1 cellular context compared by ENCODE assay signal in the genomic region with DNA sequence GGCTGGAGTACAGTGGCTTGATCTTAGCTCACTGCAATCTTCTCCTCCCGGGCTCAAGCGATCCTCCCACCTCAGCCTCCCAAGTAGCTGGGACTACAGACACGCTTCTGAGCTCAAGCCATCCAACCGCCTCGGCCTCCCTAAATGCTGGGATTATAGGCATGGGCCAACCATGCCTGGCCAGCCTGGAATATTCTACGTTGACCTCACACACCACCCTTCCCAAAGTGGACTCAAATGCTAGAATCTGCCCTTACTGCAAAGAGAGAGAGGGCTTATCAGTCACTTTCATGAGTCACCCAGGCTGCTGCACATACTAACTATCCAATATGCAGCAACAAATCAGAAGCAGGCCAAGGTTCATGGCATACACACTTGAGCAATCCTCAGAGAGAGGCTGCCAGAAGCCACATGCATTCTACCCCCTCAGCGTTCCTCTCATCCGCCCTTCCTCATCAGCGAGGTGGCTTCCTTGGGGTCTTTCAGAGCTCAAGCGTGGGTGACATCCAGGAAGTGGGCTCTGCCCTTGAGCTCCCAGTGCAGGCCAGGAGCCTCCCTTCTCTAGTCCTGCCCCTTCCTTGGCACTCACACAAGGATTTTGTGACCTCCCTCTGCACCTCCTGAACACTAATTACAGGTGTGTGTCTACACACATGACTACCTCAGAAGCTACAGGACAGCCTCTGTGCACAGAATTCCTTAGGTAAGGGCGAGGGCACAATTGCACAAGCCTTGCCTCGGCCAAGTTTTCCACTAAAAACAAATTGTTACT.
TF ChIP-seq lines count a peak whose summit lies in the region.

No MANE protein-coding gene starts in this region.

TF ChIP-seq in HepG2, 621 proteins besides CTCF, POLR2A, EP300 and RAD21 (continued from another document and continues in another):
- TF ChIP-seq, protein P1, sequence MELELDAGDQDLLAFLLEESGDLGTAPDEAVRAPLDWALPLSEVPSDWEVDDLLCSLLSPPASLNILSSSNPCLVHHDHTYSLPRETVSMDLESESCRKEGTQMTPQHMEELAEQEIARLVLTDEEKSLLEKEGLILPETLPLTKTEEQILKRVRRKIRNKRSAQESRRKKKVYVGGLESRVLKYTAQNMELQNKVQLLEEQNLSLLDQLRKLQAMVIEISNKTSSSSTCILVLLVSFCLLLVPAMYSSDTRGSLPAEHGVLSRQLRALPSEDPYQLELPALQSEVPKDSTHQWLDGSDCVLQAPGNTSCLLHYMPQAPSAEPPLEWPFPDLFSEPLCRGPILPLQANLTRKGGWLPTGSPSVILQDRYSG (CRISPR knock-in tag; IDR thresholded peaks at IDR 0.05) = no peak
- TF ChIP-seq POLR2AphosphoS5 (IDR thresholded peaks at IDR 0.05; ENCODE audit: low read depth, low read length) = no peak
- no peak for TF ChIP-seq NRL (CRISPR knock-in tag; IDR thresholded peaks at IDR 0.05; ENCODE audit: borderline replicate concordance)
- TF ChIP-seq NFIB (CRISPR knock-in tag; IDR thresholded peaks at IDR 0.05; ENCODE audit: borderline replicate concordance) = no peak
- TF ChIP-seq NR2F1 (CRISPR knock-in tag; IDR thresholded peaks at IDR 0.05) = peak; percentile 51 to 63; a peak in 3 of 4 replicates
- TF ChIP-seq SRSF1 (optimal IDR thresholded peaks at IDR 0.05; ENCODE audit: low read depth, low read length) = no peak
- no peak for TF ChIP-seq ZNF24 (IDR thresholded peaks at IDR 0.05)
- no peak for TF ChIP-seq SP5 (CRISPR knock-in tag; IDR thresholded peaks at IDR 0.05; ENCODE audit: borderline replicate concordance, low read depth)
- TF ChIP-seq, protein P2, sequence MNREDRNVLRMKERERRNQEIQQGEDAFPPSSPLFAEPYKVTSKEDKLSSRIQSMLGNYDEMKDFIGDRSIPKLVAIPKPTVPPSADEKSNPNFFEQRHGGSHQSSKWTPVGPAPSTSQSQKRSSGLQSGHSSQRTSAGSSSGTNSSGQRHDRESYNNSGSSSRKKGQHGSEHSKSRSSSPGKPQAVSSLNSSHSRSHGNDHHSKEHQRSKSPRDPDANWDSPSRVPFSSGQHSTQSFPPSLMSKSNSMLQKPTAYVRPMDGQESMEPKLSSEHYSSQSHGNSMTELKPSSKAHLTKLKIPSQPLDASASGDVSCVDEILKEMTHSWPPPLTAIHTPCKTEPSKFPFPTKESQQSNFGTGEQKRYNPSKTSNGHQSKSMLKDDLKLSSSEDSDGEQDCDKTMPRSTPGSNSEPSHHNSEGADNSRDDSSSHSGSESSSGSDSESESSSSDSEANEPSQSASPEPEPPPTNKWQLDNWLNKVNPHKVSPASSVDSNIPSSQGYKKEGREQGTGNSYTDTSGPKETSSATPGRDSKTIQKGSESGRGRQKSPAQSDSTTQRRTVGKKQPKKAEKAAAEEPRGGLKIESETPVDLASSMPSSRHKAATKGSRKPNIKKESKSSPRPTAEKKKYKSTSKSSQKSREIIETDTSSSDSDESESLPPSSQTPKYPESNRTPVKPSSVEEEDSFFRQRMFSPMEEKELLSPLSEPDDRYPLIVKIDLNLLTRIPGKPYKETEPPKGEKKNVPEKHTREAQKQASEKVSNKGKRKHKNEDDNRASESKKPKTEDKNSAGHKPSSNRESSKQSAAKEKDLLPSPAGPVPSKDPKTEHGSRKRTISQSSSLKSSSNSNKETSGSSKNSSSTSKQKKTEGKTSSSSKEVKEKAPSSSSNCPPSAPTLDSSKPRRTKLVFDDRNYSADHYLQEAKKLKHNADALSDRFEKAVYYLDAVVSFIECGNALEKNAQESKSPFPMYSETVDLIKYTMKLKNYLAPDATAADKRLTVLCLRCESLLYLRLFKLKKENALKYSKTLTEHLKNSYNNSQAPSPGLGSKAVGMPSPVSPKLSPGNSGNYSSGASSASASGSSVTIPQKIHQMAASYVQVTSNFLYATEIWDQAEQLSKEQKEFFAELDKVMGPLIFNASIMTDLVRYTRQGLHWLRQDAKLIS (CRISPR knock-in tag; IDR thresholded peaks at IDR 0.05) = no peak
- no peak for TF ChIP-seq ZNF709 (CRISPR knock-in tag; IDR thresholded peaks at IDR 0.05)
- TF ChIP-seq ZNF614 (CRISPR knock-in tag; IDR thresholded peaks at IDR 0.05; ENCODE audit: borderline replicate concordance) = peak; percentile 78; the same call in 1 of the 2 replicates
- TF ChIP-seq, protein P3, sequence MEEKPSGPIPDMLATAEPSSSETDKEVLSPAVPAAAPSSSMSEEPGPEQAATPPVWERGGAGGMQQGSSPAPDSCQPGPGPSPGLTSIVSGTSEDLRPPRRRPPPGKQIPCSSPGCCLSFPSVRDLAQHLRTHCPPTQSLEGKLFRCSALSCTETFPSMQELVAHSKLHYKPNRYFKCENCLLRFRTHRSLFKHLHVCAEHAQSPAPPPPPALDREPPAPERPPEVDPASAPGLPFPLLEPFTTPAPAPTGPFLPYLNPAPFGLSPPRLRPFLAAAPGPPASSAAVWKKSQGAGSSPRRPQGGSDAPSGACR (CRISPR knock-in tag; IDR thresholded peaks at IDR 0.05) = no peak
- no peak for TF ChIP-seq EEA1 (CRISPR knock-in tag; IDR thresholded peaks at IDR 0.05; ENCODE audit: borderline replicate concordance)
- TF ChIP-seq, protein P4, sequence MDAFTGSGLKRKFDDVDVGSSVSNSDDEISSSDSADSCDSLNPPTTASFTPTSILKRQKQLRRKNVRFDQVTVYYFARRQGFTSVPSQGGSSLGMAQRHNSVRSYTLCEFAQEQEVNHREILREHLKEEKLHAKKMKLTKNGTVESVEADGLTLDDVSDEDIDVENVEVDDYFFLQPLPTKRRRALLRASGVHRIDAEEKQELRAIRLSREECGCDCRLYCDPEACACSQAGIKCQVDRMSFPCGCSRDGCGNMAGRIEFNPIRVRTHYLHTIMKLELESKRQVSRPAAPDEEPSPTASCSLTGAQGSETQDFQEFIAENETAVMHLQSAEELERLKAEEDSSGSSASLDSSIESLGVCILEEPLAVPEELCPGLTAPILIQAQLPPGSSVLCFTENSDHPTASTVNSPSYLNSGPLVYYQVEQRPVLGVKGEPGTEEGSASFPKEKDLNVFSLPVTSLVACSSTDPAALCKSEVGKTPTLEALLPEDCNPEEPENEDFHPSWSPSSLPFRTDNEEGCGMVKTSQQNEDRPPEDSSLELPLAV (CRISPR knock-in tag; conservative IDR thresholded peaks at IDR 0.05; ENCODE audit: low read depth) = no peak
- TF ChIP-seq ZNF101 (CRISPR knock-in tag; IDR thresholded peaks at IDR 0.05; ENCODE audit: borderline replicate concordance, low read depth) = no peak
- no peak for TF ChIP-seq HNRNPUL1 (IDR thresholded peaks at IDR 0.05; ENCODE audit: low read depth, low read length)
- TF ChIP-seq ZFP36L2 (CRISPR knock-in tag; IDR thresholded peaks at IDR 0.05) = no peak
- TF ChIP-seq AGO2 (optimal IDR thresholded peaks at IDR 0.05; ENCODE audit: low read depth, low read length) = no peak
- peak; percentile 98 for TF ChIP-seq CBX5 (CRISPR knock-in tag; IDR thresholded peaks at IDR 0.05; ENCODE audit: borderline replicate concordance)
- TF ChIP-seq, protein P5, sequence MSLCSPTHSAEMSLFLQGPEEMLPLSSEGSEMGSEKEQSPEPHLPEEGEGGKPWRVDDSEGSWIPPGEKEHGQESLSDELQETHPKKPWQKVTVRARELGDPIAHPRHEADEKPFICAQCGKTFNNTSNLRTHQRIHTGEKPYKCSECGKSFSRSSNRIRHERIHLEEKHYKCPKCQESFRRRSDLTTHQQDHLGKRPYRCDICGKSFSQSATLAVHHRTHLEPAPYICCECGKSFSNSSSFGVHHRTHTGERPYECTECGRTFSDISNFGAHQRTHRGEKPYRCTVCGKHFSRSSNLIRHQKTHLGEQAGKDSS (CRISPR knock-in tag; IDR thresholded peaks at IDR 0.05; ENCODE audit: borderline replicate concordance, low read depth) = peak; percentile 71; the same call in 1 of the 2 replicates
- no peak for TF ChIP-seq ZNF572 (CRISPR knock-in tag; IDR thresholded peaks at IDR 0.05)
- TF ChIP-seq, protein P6, sequence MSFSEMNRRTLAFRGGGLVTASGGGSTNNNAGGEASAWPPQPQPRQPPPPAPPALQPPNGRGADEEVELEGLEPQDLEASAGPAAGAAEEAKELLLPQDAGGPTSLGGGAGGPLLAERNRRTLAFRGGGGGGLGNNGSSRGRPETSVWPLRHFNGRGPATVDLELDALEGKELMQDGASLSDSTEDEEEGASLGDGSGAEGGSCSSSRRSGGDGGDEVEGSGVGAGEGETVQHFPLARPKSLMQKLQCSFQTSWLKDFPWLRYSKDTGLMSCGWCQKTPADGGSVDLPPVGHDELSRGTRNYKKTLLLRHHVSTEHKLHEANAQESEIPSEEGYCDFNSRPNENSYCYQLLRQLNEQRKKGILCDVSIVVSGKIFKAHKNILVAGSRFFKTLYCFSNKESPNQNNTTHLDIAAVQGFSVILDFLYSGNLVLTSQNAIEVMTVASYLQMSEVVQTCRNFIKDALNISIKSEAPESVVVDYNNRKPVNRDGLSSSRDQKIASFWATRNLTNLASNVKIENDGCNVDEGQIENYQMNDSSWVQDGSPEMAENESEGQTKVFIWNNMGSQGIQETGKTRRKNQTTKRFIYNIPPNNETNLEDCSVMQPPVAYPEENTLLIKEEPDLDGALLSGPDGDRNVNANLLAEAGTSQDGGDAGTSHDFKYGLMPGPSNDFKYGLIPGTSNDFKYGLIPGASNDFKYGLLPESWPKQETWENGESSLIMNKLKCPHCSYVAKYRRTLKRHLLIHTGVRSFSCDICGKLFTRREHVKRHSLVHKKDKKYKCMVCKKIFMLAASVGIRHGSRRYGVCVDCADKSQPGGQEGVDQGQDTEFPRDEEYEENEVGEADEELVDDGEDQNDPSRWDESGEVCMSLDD (CRISPR knock-in tag; IDR thresholded peaks at IDR 0.05; ENCODE audit: borderline replicate concordance) = no peak
- TF ChIP-seq ZNF274 (CRISPR knock-in tag; IDR thresholded peaks at IDR 0.05) = no peak
- TF ChIP-seq ONECUT2 (CRISPR knock-in tag; IDR thresholded peaks at IDR 0.05) = peak; percentile 62; the same call in 1 of the 2 replicates
- TF ChIP-seq, protein P7, sequence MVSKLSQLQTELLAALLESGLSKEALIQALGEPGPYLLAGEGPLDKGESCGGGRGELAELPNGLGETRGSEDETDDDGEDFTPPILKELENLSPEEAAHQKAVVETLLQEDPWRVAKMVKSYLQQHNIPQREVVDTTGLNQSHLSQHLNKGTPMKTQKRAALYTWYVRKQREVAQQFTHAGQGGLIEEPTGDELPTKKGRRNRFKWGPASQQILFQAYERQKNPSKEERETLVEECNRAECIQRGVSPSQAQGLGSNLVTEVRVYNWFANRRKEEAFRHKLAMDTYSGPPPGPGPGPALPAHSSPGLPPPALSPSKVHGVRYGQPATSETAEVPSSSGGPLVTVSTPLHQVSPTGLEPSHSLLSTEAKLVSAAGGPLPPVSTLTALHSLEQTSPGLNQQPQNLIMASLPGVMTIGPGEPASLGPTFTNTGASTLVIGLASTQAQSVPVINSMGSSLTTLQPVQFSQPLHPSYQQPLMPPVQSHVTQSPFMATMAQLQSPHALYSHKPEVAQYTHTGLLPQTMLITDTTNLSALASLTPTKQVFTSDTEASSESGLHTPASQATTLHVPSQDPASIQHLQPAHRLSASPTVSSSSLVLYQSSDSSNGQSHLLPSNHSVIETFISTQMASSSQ (IDR thresholded peaks at IDR 0.05; ENCODE audit: low read depth) = no peak
- TF ChIP-seq, protein P7 (CRISPR knock-in tag; IDR thresholded peaks at IDR 0.05; ENCODE audit: borderline replicate concordance) = peak; percentile 64; the same call in 1 of the 2 replicates
- no peak for TF ChIP-seq ZFAT (CRISPR knock-in tag; conservative IDR thresholded peaks at IDR 0.05)
- TF ChIP-seq, protein P8, sequence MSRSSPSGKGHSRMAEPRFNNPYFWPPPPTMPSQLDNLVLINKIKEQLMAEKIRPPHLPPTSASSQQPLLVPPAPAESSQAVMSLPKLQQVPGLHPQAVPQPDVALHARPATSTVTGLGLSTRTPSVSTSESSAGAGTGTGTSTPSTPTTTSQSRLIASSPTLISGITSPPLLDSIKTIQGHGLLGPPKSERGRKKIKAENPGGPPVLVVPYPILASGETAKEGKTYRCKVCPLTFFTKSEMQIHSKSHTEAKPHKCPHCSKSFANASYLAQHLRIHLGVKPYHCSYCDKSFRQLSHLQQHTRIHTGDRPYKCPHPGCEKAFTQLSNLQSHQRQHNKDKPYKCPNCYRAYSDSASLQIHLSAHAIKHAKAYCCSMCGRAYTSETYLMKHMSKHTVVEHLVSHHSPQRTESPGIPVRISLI (CRISPR knock-in tag; IDR thresholded peaks at IDR 0.05; ENCODE audit: borderline replicate concordance) = no peak
- TF ChIP-seq RCOR2 (CRISPR knock-in tag; IDR thresholded peaks at IDR 0.05) = peak; percentile 82; the same call in 1 of the 2 replicates
- TF ChIP-seq, protein P9, sequence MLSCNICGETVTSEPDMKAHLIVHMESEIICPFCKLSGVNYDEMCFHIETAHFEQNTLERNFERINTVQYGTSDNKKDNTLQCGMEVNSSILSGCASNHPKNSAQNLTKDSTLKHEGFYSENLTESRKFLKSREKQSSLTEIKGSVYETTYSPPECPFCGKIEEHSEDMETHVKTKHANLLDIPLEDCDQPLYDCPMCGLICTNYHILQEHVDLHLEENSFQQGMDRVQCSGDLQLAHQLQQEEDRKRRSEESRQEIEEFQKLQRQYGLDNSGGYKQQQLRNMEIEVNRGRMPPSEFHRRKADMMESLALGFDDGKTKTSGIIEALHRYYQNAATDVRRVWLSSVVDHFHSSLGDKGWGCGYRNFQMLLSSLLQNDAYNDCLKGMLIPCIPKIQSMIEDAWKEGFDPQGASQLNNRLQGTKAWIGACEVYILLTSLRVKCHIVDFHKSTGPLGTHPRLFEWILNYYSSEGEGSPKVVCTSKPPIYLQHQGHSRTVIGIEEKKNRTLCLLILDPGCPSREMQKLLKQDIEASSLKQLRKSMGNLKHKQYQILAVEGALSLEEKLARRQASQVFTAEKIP (CRISPR knock-in tag; IDR thresholded peaks at IDR 0.05; ENCODE audit: borderline replicate concordance) = no peak
- TF ChIP-seq, protein P10, sequence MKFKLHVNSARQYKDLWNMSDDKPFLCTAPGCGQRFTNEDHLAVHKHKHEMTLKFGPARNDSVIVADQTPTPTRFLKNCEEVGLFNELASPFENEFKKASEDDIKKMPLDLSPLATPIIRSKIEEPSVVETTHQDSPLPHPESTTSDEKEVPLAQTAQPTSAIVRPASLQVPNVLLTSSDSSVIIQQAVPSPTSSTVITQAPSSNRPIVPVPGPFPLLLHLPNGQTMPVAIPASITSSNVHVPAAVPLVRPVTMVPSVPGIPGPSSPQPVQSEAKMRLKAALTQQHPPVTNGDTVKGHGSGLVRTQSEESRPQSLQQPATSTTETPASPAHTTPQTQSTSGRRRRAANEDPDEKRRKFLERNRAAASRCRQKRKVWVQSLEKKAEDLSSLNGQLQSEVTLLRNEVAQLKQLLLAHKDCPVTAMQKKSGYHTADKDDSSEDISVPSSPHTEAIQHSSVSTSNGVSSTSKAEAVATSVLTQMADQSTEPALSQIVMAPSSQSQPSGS (CRISPR knock-in tag; IDR thresholded peaks at IDR 0.05) = peak; percentile 59; the same call in 1 of the 2 replicates
- TF ChIP-seq MAFG (CRISPR knock-in tag; IDR thresholded peaks at IDR 0.05) = no peak
- 0 out of 2 replicates have a peak, but pooled peaks have one; percentile 59 for TF ChIP-seq ZFP90 (CRISPR knock-in tag; IDR thresholded peaks at IDR 0.05; ENCODE audit: borderline replicate concordance)
- peak; percentile 34; the same call in 1 of the 2 replicates for TF ChIP-seq GABPB1 (CRISPR knock-in tag; IDR thresholded peaks at IDR 0.05)
- TF ChIP-seq MEF2D (CRISPR knock-in tag; IDR thresholded peaks at IDR 0.05) = peak; percentile 57; the same call in 1 of the 2 replicates
